23 cellular contexts compared by ENCODE assay signal in genomic region chr10:123227706-123228105, GRCh38.
DNase-seq lines count a peak whose midpoint lies in the region; ATAC-seq, FAIRE-seq and TF ChIP-seq lines count a peak whose summit lies in the region.
"Had no signal": no experiment of that assay in that cellular context is flagged by ENCODE, and none has a peak within 500 bp of the region (broad histone marks: within the 10 kb centered on the region; RNA-seq: fewer than 3 reads in every experiment).

No MANE protein-coding gene starts in this region.

- no peak overlapping the region for H2AFZ ChIP-seq in HepG2 (ENCODE audit: low read length)
- H2AFZ ChIP-seq: GM23338 had no signal

- no peak overlapping the region for H3K27ac ChIP-seq in HepG2 (ENCODE audit: extremely low read length, insufficient read depth, low read length)
- no peak overlapping the region for H3K27ac ChIP-seq in right lobe of liver
- H3K27ac ChIP-seq in RWPE1 = no peak overlapping the region
- no peak overlapping the region for H3K27ac ChIP-seq in epithelial cell of prostate
- H3K27ac ChIP-seq: BLaER1 had no signal

- POLR2A ChIA-PET in HepG2 (lab: Yijun Ruan, JAX) (no interaction called here), RWPE1 (lab: Yijun Ruan, JAX; ENCODE audit: low non-redundant PET) (interaction anchor here (0.5 kb wide), 1 partner anchor 16 kb away, joined by 5 read pairs; no protein-coding TSS in a partner anchor)

- H3K4me3 ChIP-seq in HepG2 (replicated peaks in 1 of 3; ENCODE audit: insufficient read depth in 1 of 3, low read depth in 2 of 3, low read length in 3 of 3) (no peak overlapping the region), right lobe of liver (no peak overlapping the region)
- H3K4me3 ChIP-seq: BLaER1, GM12878, GM23338, HAP-1 had no signal

- H3K27me3 ChIP-seq in HepG2 (ENCODE audit: control insufficient read depth in 1 of 2, insufficient read depth in 2 of 2, low read length in 2 of 2) = no peaks in the 10 kb centered on the region
- no peaks in the 10 kb centered on the region for H3K27me3 ChIP-seq in right lobe of liver
- H3K27me3 ChIP-seq: BLaER1 had no signal

- TF ChIP-seq EP300 in HepG2 (IDR thresholded peaks at IDR 0.05; ENCODE audit: low read depth in 2 of 2, low read length in 2 of 2) = no peak
- no peak for TF ChIP-seq EP300 in HepG2 (CRISPR knock-in tag; IDR thresholded peaks at IDR 0.05; ENCODE audit: borderline replicate concordance)

- CTCF ChIA-PET in HepG2 (lab: Yijun Ruan, JAX; ENCODE audit: low intra/inter-chr PET ratio, low total read pairs) (no interaction called here), RWPE1 (lab: Yijun Ruan, JAX) (no interaction called here)

- no peak for TF ChIP-seq RAD21 in HepG2 (CRISPR knock-in tag; IDR thresholded peaks at IDR 0.05)

- H4K20me1 ChIP-seq in HepG2 (ENCODE audit: insufficient read depth, low read length) = no peaks in the 10 kb centered on the region
- H4K20me1 ChIP-seq: BLaER1 had no signal

- TF ChIP-seq CTCF in HepG2 (CRISPR knock-in tag; IDR thresholded peaks at IDR 0.05) = no peak
- no peak for TF ChIP-seq CTCF in right lobe of liver (IDR thresholded peaks at IDR 0.05)
- TF ChIP-seq CTCF in RWPE1 (conservative IDR thresholded peaks at IDR 0.05; ENCODE audit: low read depth) = no peak

- BruUV-seq in HepG2 (replicated peaks; lab: Mats Ljungman, UMichigan) = no TSS peak

- no peak for FAIRE-seq in HepG2 (lab: Jason Lieb, UNC)
- FAIRE-seq: GM12878 had no signal

- H3K36me3 ChIP-seq in HepG2 (replicated peaks in 1 of 2; ENCODE audit: control insufficient read depth in 1 of 2, insufficient read depth in 2 of 2, low read length in 2 of 2) (no peaks in the 10 kb centered on the region), right lobe of liver (no peaks in the 10 kb centered on the region)
- H3K36me3 ChIP-seq: HAP-1 had no signal

- H3K9ac ChIP-seq in HepG2 (ENCODE audit: insufficient read depth, low read depth, low read length) = no peak overlapping the region
- H3K9ac ChIP-seq: BLaER1 had no signal

- no peaks in the 10 kb centered on the region for H3K9me3 ChIP-seq in HepG2 (ENCODE audit: low read length)
- no peaks in the 10 kb centered on the region for H3K9me3 ChIP-seq in right lobe of liver
- H3K9me3 ChIP-seq: HAP-1 had no signal

- ATAC-seq in HepG2 = no peak
- ATAC-seq in right lobe of liver = no peak
- no peak for ATAC-seq in GM21529 (IDR thresholded peaks at IDR 0.05; ENCODE audit: unreplicated experiment)
- ATAC-seq: GM12878, GM23338, Panc1, SK-N-SH treated with all-trans-retinoic acid at 6 μM for 48 hours had no signal

- no peak overlapping the region for H3K4me2 ChIP-seq in HepG2 (ENCODE audit: low read depth, low read length)
- H3K4me2 ChIP-seq: BLaER1, GM23338 had no signal

- 9% methylated on average over 2 of the region's 2 CpGs for WGBS in HepG2 (ENCODE audit: low lambda C conversion rate)
- WGBS in right lobe of liver (ENCODE audit: insufficient coverage, low coverage, low lambda C conversion rate, missing lambda C conversion rate) = 56% methylated on average over 2 of the region's 2 CpGs

- DNase-seq in HepG2 (ENCODE audit: low spot score) = peak; percentile 12
- no peak for DNase-seq in right lobe of liver
- peak; percentile 41 for DNase-seq in RWPE1 (ENCODE audit: low spot score)
- DNase-seq in epithelial cell of prostate (ENCODE audit: low read depth, low spot score) = peak; percentile 44
- no peak for DNase-seq in NCI-H1694 (lab: John Stamatoyannopoulos, UW)
- no peak for DNase-seq in SHP77 treated with DMSO at 0.1 percent for 48 hours (lab: John Stamatoyannopoulos, UW)
- no peak for DNase-seq in stimulated activated CD8-positive, alpha-beta memory T cell treated with anti-CD3 and anti-CD28 coated beads, Interleukin-4, amount 100 ng/mL, for 48 hours
- DNase-seq: 8988T; CD4-positive, CD25-positive, alpha-beta regulatory T cell; GDM1; HFFc6; MV-4-11; NCI-H1105 treated with DMSO at 0.1 percent for 48 hours; NCI-H2029 treated with DMSO at 0.1 percent for 48 hours; NCI-H446 treated with DMSO at 0.1 percent for 48 hours; NCI-H69 had no signal

- intact Hi-C loops in HepG2 (cut with micrococcal nuclease; ENCODE audit: unreplicated experiment) (no loop called here), right lobe of liver (cut with DNase I) (no loop called here)

- H3K79me2 ChIP-seq in HepG2 (ENCODE audit: insufficient read depth, low read length) = no peaks in the 10 kb centered on the region

- TF ChIP-seq POLR2A in HepG2 (IDR thresholded peaks at IDR 0.05; ENCODE audit: insufficient read depth in 1 of 2, low read depth in 2 of 2, low read length in 2 of 2) (no peak), right lobe of liver (IDR thresholded peaks at IDR 0.05) (no peak)

- H3K4me1 ChIP-seq in HepG2 (ENCODE audit: insufficient read depth, low read length) (peaks cover 10% of the 10 kb centered on the region), right lobe of liver (no peaks in the 10 kb centered on the region)
- H3K4me1 ChIP-seq: HAP-1 had no signal

- in situ Hi-C loops in HepG2 (cut with HindIII; ENCODE audit: extremely low pct_ligation_motif_present, low pct_unique_long_range_greater_than_20kb) = no loop called here

TF ChIP-seq in HepG2, 621 proteins besides CTCF, POLR2A, EP300 and RAD21:
- TF ChIP-seq ZFP36L1 (CRISPR knock-in tag; IDR thresholded peaks at IDR 0.05) (no peak), KLF6 (CRISPR knock-in tag; IDR thresholded peaks at IDR 0.05) (no peak), SP5 (CRISPR knock-in tag; IDR thresholded peaks at IDR 0.05; ENCODE audit: borderline replicate concordance, low read depth) (no peak), NAIF1 (CRISPR knock-in tag; IDR thresholded peaks at IDR 0.05; ENCODE audit: borderline replicate concordance) (no peak), ZNF678 (CRISPR knock-in tag; IDR thresholded peaks at IDR 0.05) (no peak), STAT5B (CRISPR knock-in tag; IDR thresholded peaks at IDR 0.05) (no peak), MXI1 (IDR thresholded peaks at IDR 0.05; ENCODE audit: borderline replicate concordance, low read depth, low read length) (no peak), SP2 (CRISPR knock-in tag; IDR thresholded peaks at IDR 0.05) (no peak), JDP2 (CRISPR knock-in tag; IDR thresholded peaks at IDR 0.05; ENCODE audit: borderline replicate concordance) (no peak), TAF1 (CRISPR knock-in tag; IDR thresholded peaks at IDR 0.05) (no peak), DR1 (CRISPR knock-in tag; IDR thresholded peaks at IDR 0.05) (no peak), GABPA (IDR thresholded peaks at IDR 0.05; ENCODE audit: low read depth, low read length) (no peak), GABPA (CRISPR knock-in tag; IDR thresholded peaks at IDR 0.05; ENCODE audit: low read depth) (no peak), PHF20 (CRISPR knock-in tag; IDR thresholded peaks at IDR 0.05) (no peak)
- TF ChIP-seq, protein P1, sequence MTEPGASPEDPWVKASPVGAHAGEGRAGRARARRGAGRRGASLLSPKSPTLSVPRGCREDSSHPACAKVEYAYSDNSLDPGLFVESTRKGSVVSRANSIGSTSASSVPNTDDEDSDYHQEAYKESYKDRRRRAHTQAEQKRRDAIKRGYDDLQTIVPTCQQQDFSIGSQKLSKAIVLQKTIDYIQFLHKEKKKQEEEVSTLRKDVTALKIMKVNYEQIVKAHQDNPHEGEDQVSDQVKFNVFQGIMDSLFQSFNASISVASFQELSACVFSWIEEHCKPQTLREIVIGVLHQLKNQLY (CRISPR knock-in tag; IDR thresholded peaks at IDR 0.05) = no peak
TF ChIP-seq in HepG2: peak in this region for 0.

Comparison
In these comparisons a context has a peak if more than half of its experiments do, and no peak if none do; other contexts are left out.
1. DNase-seq: peak in HepG2 (single experiment), RWPE1 (single experiment) and epithelial cell of prostate (single experiment); none in right lobe of liver (0 of 3), NCI-H1694 (single experiment), SHP77 treated with DMSO at 0.1 percent for 48 hours (single experiment) and stimulated activated CD8-positive, alpha-beta memory T cell treated with anti-CD3 and anti-CD28 coated beads, Interleukin-4, amount 100 ng/mL, for 48 hours (single experiment).